In the genomic region with DNA sequence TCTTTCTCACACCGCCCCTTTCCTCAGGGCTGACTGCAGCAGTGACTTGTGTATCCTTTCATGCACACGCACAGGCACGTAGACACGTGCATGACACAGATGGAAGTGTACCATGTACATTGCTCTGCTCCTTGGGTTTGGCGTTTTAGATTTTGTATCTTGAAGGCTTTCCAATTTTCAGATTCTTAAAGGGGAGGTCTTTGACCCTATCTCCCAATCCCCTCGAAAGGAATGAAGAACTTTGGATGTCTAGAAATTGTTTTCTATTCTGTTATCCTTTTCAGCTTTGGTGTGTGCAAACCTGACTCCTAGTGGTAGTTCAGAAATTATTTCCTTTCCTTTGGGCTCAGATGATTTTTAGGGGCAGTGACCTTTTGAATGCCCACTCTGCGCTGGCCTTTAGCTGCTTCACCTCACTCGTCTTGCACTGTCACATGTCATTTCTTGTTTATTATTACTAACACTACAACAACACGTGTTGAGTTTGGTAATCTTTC, we compare ENCODE assay signal across 10 cellular contexts.
DNase-seq lines count a peak whose midpoint lies in the region; ATAC-seq, FAIRE-seq and TF ChIP-seq lines count a peak whose summit lies in the region.
"Had no signal": no experiment of that assay in that cellular context is flagged by ENCODE, and none has a peak within 500 bp of the region (broad histone marks: within the 10 kb centered on the region; RNA-seq: fewer than 3 reads in every experiment).

No MANE protein-coding gene starts in this region.

- no peaks in the 10 kb centered on the region for H3K9me1 ChIP-seq in K562 (ENCODE audit: control insufficient read depth, insufficient read depth, low read length)

- H3K4me1 ChIP-seq in K562 (replicated peaks in 1 of 2; ENCODE audit: control insufficient read depth in 2 of 2, insufficient read depth in 2 of 2, low read length in 2 of 2), result peaks cover 0 to 14% of the 10 kb centered on the region in 2 experiments; a peak in 3 of 5 replicates

- H3K4me1 Mint-ChIP-seq in naive thymus-derived CD8-positive, alpha-beta T cell, result peaks cover 28 to 64% (median 52%) of the 10 kb centered on the region in 4 donors

- H2AFZ ChIP-seq in K562 (ENCODE audit: low read depth, low read length), result no peak overlapping the region

- H4K20me1 ChIP-seq in K562 (replicated peaks; ENCODE audit: control insufficient read depth, insufficient read depth, low read length), result no peaks in the 10 kb centered on the region; the same call in none of the 2 replicates

- H3K27ac ChIP-seq in K562 (ENCODE audit: extremely low read depth, low read depth, low read length) (no peak overlapping the region), caudate nucleus (ENCODE audit: low read depth, low read length) (no peak overlapping the region)

- peaks cover 95% of the 10 kb centered on the region for H3K79me2 ChIP-seq in K562 (ENCODE audit: control insufficient read depth, insufficient read depth, low read length)

- H3K9me3 Mint-ChIP-seq in naive thymus-derived CD8-positive, alpha-beta T cell, result no peaks in the 10 kb centered on the region

- FAIRE-seq in K562 (lab: Jason Lieb, UNC), result peak; percentile 71
- FAIRE-seq: islet of Langerhans had no signal

- H3K36me3 ChIP-seq in K562 (ENCODE audit: control insufficient read depth, insufficient read depth, low read length), result peaks cover 18% of the 10 kb centered on the region; the same call in 2 of the 3 replicates

- intact Hi-C loops in K562 (cut with micrococcal nuclease), result loop anchor here (1.0 to 5.0 kb wide), 4 partner anchors 63 to 420 kb away; partner anchors contain the start of gene HIVEP1

- H3K4me2 ChIP-seq in K562 (ENCODE audit: insufficient read depth, low read length), result no peak overlapping the region

- peak overlapping the region in 5 of 10 donors; percentile 6 to 77 (median 11) for H3K27ac Mint-ChIP-seq in naive thymus-derived CD8-positive, alpha-beta T cell

- no peak for TF ChIP-seq POLR2A in K562 (conservative IDR thresholded peaks at IDR 0.05)

- 47% methylated on average over 9 of the region's 9 CpGs for WGBS in K562 (ENCODE audit: insufficient coverage, low coverage, missing lambda C conversion rate)

- peaks cover 0 to 11% (median 2%) of the 10 kb centered on the region in 3 donors for H3K36me3 Mint-ChIP-seq in naive thymus-derived CD8-positive, alpha-beta T cell

- no peak overlapping the region for H3K4me3 ChIP-seq in K562

- BruUV-seq in K562 (replicated peaks; lab: Mats Ljungman, UMichigan), result no TSS peak

- peak; percentile 74 for ATAC-seq in K562
- ATAC-seq in naive thymus-derived CD8-positive, alpha-beta T cell, result peak; percentile 84 to 85

- DNase-seq in Caki2 (ENCODE audit: low read depth) (peak; percentile 12), K562 (ENCODE audit: extremely low read depth in 1 of 4, low spot score in 3 of 4) (peak in 2 of 4 experiments; percentile 40 to 47), NCI-H1694 (lab: John Stamatoyannopoulos, UW) (no peak), caudate nucleus (lab: John Stamatoyannopoulos, UW) (no peak), COLO668 (lab: John Stamatoyannopoulos, UW; ENCODE audit: unreplicated experiment) (no peak), UCSD-AML1 (lab: John Stamatoyannopoulos, UW; ENCODE audit: unreplicated experiment) (no peak)
- DNase-seq in naive thymus-derived CD8-positive, alpha-beta T cell, result peak in 5 of 10 donors; percentile 27 to 63 (median 38)
- DNase-seq: NCI-H146 had no signal

- in situ Hi-C loops in Caki2 (cut with HindIII; ENCODE audit: low pct_unique_long_range_greater_than_20kb, low sequenced_read_pairs), result no loop called here
- in situ Hi-C loops in K562 (cut with MboI), result no loop called here

- TF ChIP-seq EP300 in Ishikawa (IDR thresholded peaks at IDR 0.05; ENCODE audit: borderline replicate concordance), result no peak
- TF ChIP-seq EP300 in K562 (IDR thresholded peaks at IDR 0.05; ENCODE audit: low read length), result no peak

- no peaks in the 10 kb centered on the region for H3K27me3 Mint-ChIP-seq in naive thymus-derived CD8-positive, alpha-beta T cell

- no peaks in the 10 kb centered on the region for H3K9me3 ChIP-seq in K562 (replicated peaks; ENCODE audit: control insufficient read depth, insufficient read depth, low read depth, low read length)

- CTCF ChIA-PET in K562 (lab: Yijun Ruan, JAX; ENCODE audit: low intra/inter-chr PET ratio), result interaction anchor here (0.6 to 2.0 kb wide), 3 partner anchors 375 to 420 kb away, joined by 3 to 19 read pairs (median 5); no protein-coding TSS in a partner anchor

- POLR2A ChIA-PET in K562 (lab: Yijun Ruan, JAX), result interaction anchor here (0.7 to 1.2 kb wide), 4 partner anchors 9 to 369 kb away, joined by 3 to 6 read pairs (median 4); no protein-coding TSS in a partner anchor
- POLR2A ChIA-PET in naive thymus-derived CD8-positive, alpha-beta T cell (lab: Charles Lee), result no interaction called here

- peak; percentile 51 to 72 (median 57); a peak in 5 of 6 replicates for TF ChIP-seq CTCF in K562 (IDR thresholded peaks at IDR 0.05 in 2 of 3, conservative IDR thresholded peaks at IDR 0.05 in 1 of 3; ENCODE audit: insufficient read depth in 2 of 3, low read depth in 1 of 3, low read length in 3 of 3)

- H3K27me3 ChIP-seq in K562 (ENCODE audit: control insufficient read depth in 2 of 2, insufficient read depth in 2 of 2, low read length in 2 of 2), result no peaks in the 10 kb centered on the region

- H3K9ac ChIP-seq in K562 (ENCODE audit: insufficient read depth in 1 of 2, low read depth in 2 of 2, low read length in 2 of 2), result no peak overlapping the region

- TF ChIP-seq RAD21 in Ishikawa (IDR thresholded peaks at IDR 0.05; ENCODE audit: low read depth) (peak; percentile 36; the same call in 1 of the 2 replicates), K562 (CRISPR knock-in tag; conservative IDR thresholded peaks at IDR 0.05 in 1 of 2, IDR thresholded peaks at IDR 0.05 in 1 of 2) (peak; percentile 73 to 80)

- peak overlapping the region in 2 of 10 donors; percentile 12 to 16 for H3K4me3 Mint-ChIP-seq in naive thymus-derived CD8-positive, alpha-beta T cell

TF ChIP-seq in Ishikawa, 13 proteins besides CTCF, POLR2A, EP300 and RAD21 (continues in another document):
- no peak for TF ChIP-seq TCF12 (IDR thresholded peaks at IDR 0.05; ENCODE audit: low read depth)
- TF ChIP-seq MAX (IDR thresholded peaks at IDR 0.05), result no peak
- TF ChIP-seq EGR1 (IDR thresholded peaks at IDR 0.05), result no peak
- no peak for TF ChIP-seq USF1 (IDR thresholded peaks at IDR 0.05)
- TF ChIP-seq FOXM1 (IDR thresholded peaks at IDR 0.05; ENCODE audit: borderline replicate concordance, low read depth), result no peak
- TF ChIP-seq CREB1 (IDR thresholded peaks at IDR 0.05; ENCODE audit: low read depth), result no peak

TF ChIP-seq in K562, 482 proteins besides CTCF, POLR2A, EP300 and RAD21 (continues in another document):
- TF ChIP-seq C11orf30 (IDR thresholded peaks at IDR 0.05; ENCODE audit: low read depth) (no peak), USF1 (CRISPR knock-in tag; IDR thresholded peaks at IDR 0.05) (no peak), BHLHE40 (IDR thresholded peaks at IDR 0.05; ENCODE audit: low read length) (peak; percentile 25; the same call in 1 of the 2 replicates), JUND (IDR thresholded peaks at IDR 0.05; ENCODE audit: borderline replicate concordance, low read depth, low read length) (peak; percentile 27; the same call in 1 of the 2 replicates), JUND (tag; IDR thresholded peaks at IDR 0.05; ENCODE audit: borderline replicate concordance, low read depth, low read length) (no peak), USF2 (CRISPR knock-in tag; IDR thresholded peaks at IDR 0.05) (no peak), NR2F6 (CRISPR knock-in tag; IDR thresholded peaks at IDR 0.05) (no peak)
- TF ChIP-seq, protein P1, sequence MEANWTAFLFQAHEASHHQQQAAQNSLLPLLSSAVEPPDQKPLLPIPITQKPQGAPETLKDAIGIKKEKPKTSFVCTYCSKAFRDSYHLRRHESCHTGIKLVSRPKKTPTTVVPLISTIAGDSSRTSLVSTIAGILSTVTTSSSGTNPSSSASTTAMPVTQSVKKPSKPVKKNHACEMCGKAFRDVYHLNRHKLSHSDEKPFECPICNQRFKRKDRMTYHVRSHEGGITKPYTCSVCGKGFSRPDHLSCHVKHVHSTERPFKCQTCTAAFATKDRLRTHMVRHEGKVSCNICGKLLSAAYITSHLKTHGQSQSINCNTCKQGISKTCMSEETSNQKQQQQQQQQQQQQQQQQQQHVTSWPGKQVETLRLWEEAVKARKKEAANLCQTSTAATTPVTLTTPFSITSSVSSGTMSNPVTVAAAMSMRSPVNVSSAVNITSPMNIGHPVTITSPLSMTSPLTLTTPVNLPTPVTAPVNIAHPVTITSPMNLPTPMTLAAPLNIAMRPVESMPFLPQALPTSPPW (CRISPR knock-in tag; IDR thresholded peaks at IDR 0.05), result 0 out of 2 replicates have a peak, but pooled peaks have one; percentile 7
- TF ChIP-seq, protein P2, sequence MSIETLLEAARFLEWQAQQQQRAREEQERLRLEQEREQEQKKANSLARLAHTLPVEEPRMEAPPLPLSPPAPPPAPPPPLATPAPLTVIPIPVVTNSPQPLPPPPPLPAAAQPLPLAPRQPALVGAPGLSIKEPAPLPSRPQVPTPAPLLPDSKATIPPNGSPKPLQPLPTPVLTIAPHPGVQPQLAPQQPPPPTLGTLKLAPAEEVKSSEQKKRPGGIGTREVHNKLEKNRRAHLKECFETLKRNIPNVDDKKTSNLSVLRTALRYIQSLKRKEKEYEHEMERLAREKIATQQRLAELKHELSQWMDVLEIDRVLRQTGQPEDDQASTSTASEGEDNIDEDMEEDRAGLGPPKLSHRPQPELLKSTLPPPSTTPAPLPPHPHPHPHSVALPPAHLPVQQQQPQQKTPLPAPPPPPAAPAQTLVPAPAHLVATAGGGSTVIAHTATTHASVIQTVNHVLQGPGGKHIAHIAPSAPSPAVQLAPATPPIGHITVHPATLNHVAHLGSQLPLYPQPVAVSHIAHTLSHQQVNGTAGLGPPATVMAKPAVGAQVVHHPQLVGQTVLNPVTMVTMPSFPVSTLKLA (conservative IDR thresholded peaks at IDR 0.05), result 0 out of 4 replicates have a peak, but pooled peaks of 1 of the 2 experiments have one; percentile 47
